In the genomic region with DNA sequence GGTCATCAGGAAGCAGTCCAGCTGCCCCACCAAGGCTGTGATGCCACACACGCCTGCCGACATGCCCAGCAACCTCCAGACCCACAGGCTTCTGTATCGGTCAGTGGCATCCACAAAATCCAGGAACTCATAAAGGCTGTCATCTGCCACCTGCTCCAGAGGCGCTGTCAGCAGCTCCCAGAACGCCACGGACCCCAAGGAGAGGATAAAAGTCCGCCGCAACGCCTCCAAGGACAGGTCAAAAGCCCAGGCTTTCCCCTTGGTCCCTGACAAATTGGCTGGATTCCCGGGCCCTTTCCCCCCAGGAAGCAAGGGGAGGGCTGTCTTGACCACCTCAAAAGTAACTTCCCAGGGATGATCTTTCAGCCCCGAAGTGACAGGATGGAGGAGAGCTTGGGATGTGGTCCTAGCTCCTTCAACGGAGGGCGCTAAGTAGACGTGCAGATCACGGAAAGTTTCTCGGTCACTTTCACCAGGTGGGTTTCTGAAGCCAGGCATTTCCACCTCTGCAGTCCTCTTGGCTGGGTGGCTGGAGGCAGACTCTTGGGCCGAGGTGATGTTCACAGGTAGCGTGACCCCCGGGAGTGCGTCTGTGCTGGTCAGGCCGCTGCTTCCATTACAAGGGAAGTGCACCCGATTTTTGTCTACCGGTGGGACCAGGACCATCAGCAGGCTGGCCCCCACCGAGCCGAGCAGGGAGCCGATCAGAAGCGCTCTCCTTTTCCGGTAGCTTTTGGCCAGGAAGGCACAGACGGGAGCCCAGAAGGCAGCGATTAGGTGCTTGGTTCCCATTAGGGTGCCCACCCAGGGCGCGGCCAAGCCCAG, we compare ENCODE assay signal across 23 cellular contexts. TPM values are rescaled to one million over a fixed set of nuclear protein-coding genes. Genes with fewer than 3 reads are reported as not detected.
A peak's percentile ranks its signal among the peaks of the same experiment; 100 is the strongest.
DNase-seq lines count a peak whose midpoint lies in the region; ATAC-seq, FAIRE-seq and TF ChIP-seq lines count a peak whose summit lies in the region.
"Had no signal": no experiment of that assay in that cellular context is flagged by ENCODE, and none has a peak within 500 bp of the region (broad histone marks: within the 10 kb centered on the region; RNA-seq: fewer than 3 reads in every experiment).

No MANE protein-coding gene starts in this region.

- H4K5ac ChIP-seq in mesendoderm (ENCODE audit: low read length): no peak overlapping the region

- no peak overlapping the region for H3K4me3 ChIP-seq in endothelial cell of umbilical vein (replicated peaks in 1 of 3; ENCODE audit: insufficient read depth in 1 of 3, low read depth in 1 of 3, low read length in 3 of 3)
- H3K4me3 ChIP-seq in mesendoderm (ENCODE audit: low read length): no peak overlapping the region
- peak overlapping the region; percentile 9 to 44 for H3K4me3 ChIP-seq in testis
- H3K4me3 ChIP-seq in ascending aorta: no peak overlapping the region
- H3K4me3 ChIP-seq: SJSA1, thoracic aorta had no signal

- ATAC-seq in WTC11 (peak; percentile 9), HG02973 (IDR thresholded peaks at IDR 0.05; ENCODE audit: unreplicated experiment) (no peak)
- ATAC-seq: activated CD4-positive, CD25-positive, alpha-beta regulatory T cell treated with anti-CD3 and anti-CD28 coated beads, Interleukin-2, amount 50 U/mL, for 24 hours; PC-3 had no signal

- no peaks in the 10 kb centered on the region for H3K9me3 Mint-ChIP-seq in WTC11

- TF ChIP-seq CTCF in WTC11 (IDR thresholded peaks at IDR 0.05) (no peak), endothelial cell of umbilical vein (IDR thresholded peaks at IDR 0.05; ENCODE audit: extremely low read depth in 1 of 2, insufficient read depth in 1 of 2, low read depth in 1 of 2, low read length in 2 of 2) (no peak), testis (IDR thresholded peaks at IDR 0.05) (no peak), ascending aorta (IDR thresholded peaks at IDR 0.05) (no peak)

- H3K4me1 Mint-ChIP-seq in WTC11: peaks cover 18% of the 10 kb centered on the region

- BruUV-seq in endothelial cell of umbilical vein (replicated peaks; lab: Mats Ljungman, UMichigan): no TSS peak

- H3K9ac ChIP-seq in endothelial cell of umbilical vein (replicated peaks; ENCODE audit: extremely low read depth, insufficient read depth, low read length) (no peak overlapping the region), mesendoderm (ENCODE audit: low read length) (no peak overlapping the region)

- dilution Hi-C loops in endothelial cell of umbilical vein (cut with MboI; ENCODE audit: extremely low pct_ligation_motif_present, low sequenced_read_pairs): no loop called here

- H3K23ac ChIP-seq in mesendoderm (ENCODE audit: low read length): no peak overlapping the region

- no peaks in the 10 kb centered on the region for H4K20me1 ChIP-seq in endothelial cell of umbilical vein (replicated peaks; ENCODE audit: control insufficient read depth, extremely low read depth, insufficient read depth, low read length)

- no peaks in the 10 kb centered on the region for H3K36me3 Mint-ChIP-seq in WTC11

- H3K27me3 ChIP-seq in endothelial cell of umbilical vein (ENCODE audit: control insufficient read depth in 2 of 2, insufficient read depth in 2 of 2, low read length in 2 of 2) (peaks cover 4 to 5% of the 10 kb centered on the region in 2 experiments), mesendoderm (ENCODE audit: insufficient read depth, low read length, poor library complexity) (no peaks in the 10 kb centered on the region), testis (no peaks in the 10 kb centered on the region), ascending aorta (peaks cover 5% of the 10 kb centered on the region)
- H3K27me3 ChIP-seq: BE2C, SJSA1 had no signal

- WGBS in mesendoderm (ENCODE audit: extremely low coverage, insufficient coverage, low lambda C conversion rate): no CpG with 5 or more reads among the region's 32 CpGs
- 50 to 55% methylated on average over 23 to 29 of the region's 32 CpGs for WGBS in testis, 2 donors

- H3K79me1 ChIP-seq in mesendoderm (ENCODE audit: low read length): no peaks in the 10 kb centered on the region

- H3K27ac ChIP-seq in endothelial cell of umbilical vein (ENCODE audit: insufficient read depth, low read depth, low read length) (no peak overlapping the region), mesendoderm (ENCODE audit: low read depth, low read length) (no peak overlapping the region), testis (no peak overlapping the region), ascending aorta (no peak overlapping the region)
- H3K27ac ChIP-seq: epithelial cell of prostate, SJSA1, thoracic aorta had no signal

- DNase-seq in WTC11 (ENCODE audit: low spot score) (no peak), endothelial cell of umbilical vein (ENCODE audit: low read depth, low spot score) (no peak), mesendoderm (peak; percentile 31), testis (no peak), GM19239 (ENCODE audit: insufficient read length, low spot score) (no peak), ascending aorta (ENCODE audit: low spot score in 2 of 2) (no peak)
- DNase-seq: activated gamma-delta T cell treated with Interleukin-2 at 50 U/mL for 16 hours, amygdala, BE2C, HCEC 1CT, midbrain, NCI-H1105, PC-3 had no signal

- no peak for FAIRE-seq in endothelial cell of umbilical vein (lab: Jason Lieb, UNC)
- FAIRE-seq in GM19239 (lab: Jason Lieb, UNC): no peak
- FAIRE-seq: keratinocyte had no signal

- H3K9me1 ChIP-seq in endothelial cell of umbilical vein (replicated peaks; ENCODE audit: control insufficient read depth, extremely low read depth, insufficient read depth, low read length): no peaks in the 10 kb centered on the region

- peak overlapping the region; percentile 27; the same call in 1 of the 2 replicates for H3K27ac Mint-ChIP-seq in WTC11

- H2BK5ac ChIP-seq in mesendoderm (ENCODE audit: low read length): no peak overlapping the region

- H3K9me3 ChIP-seq in endothelial cell of umbilical vein (replicated peaks; ENCODE audit: control insufficient read depth, insufficient read depth, low read length) (no peaks in the 10 kb centered on the region), testis (no peaks in the 10 kb centered on the region), ascending aorta (no peaks in the 10 kb centered on the region)
- H3K9me3 ChIP-seq: BE2C, SJSA1, thoracic aorta had no signal

- no peaks in the 10 kb centered on the region for H3K4me1 ChIP-seq in endothelial cell of umbilical vein (ENCODE audit: control insufficient read depth, extremely low read depth, insufficient read depth, low read length)
- no peaks in the 10 kb centered on the region for H3K4me1 ChIP-seq in mesendoderm (ENCODE audit: control insufficient read depth, low read depth, low read length)
- H3K4me1 ChIP-seq in testis: no peaks in the 10 kb centered on the region
- H3K4me1 ChIP-seq in ascending aorta: no peaks in the 10 kb centered on the region
- H3K4me1 ChIP-seq: BE2C, SJSA1 had no signal

- TF ChIP-seq POLR2A in endothelial cell of umbilical vein (IDR thresholded peaks at IDR 0.05; ENCODE audit: low read depth, low read length) (no peak), testis (IDR thresholded peaks at IDR 0.05) (no peak)

- H3K36me3 ChIP-seq in endothelial cell of umbilical vein (ENCODE audit: control insufficient read depth in 2 of 2, extremely low read depth in 1 of 2, insufficient read depth in 2 of 2, low read length in 2 of 2) (no peaks in the 10 kb centered on the region), mesendoderm (ENCODE audit: control insufficient read depth, insufficient read depth, low read length) (no peaks in the 10 kb centered on the region), testis (ENCODE audit: low read depth, missing control alignments) (no peaks in the 10 kb centered on the region), ascending aorta (no peaks in the 10 kb centered on the region)
- H3K36me3 ChIP-seq: BE2C, SJSA1, thoracic aorta had no signal

- no peaks in the 10 kb centered on the region for H3K79me2 ChIP-seq in endothelial cell of umbilical vein (ENCODE audit: control insufficient read depth, insufficient read depth, low read length)
- H3K79me2 ChIP-seq in mesendoderm (ENCODE audit: control insufficient read depth, insufficient read depth, low read length): no peaks in the 10 kb centered on the region

- no peak overlapping the region for H2BK15ac ChIP-seq in mesendoderm (replicated peaks; ENCODE audit: low read depth)

- peaks cover 4% of the 10 kb centered on the region; the same call in 1 of the 2 replicates for H3K27me3 Mint-ChIP-seq in WTC11 (ENCODE audit: low read depth)

- POLR2A ChIA-PET in WTC11 (lab: Charles Lee): interaction anchor here (0.6 kb wide), 3 partner anchors 35 to 404 kb away, joined by 3 to 7 read pairs (median 4); a partner anchor contains a TSS
- POLR2A ChIA-PET in endothelial cell of umbilical vein (lab: Charles Lee): no interaction called here

- no peak overlapping the region for H3K56ac ChIP-seq in mesendoderm (ENCODE audit: low read length)

- H4K8ac ChIP-seq in mesendoderm (ENCODE audit: low read depth, low read length): no peak overlapping the region

- H2AFZ ChIP-seq in endothelial cell of umbilical vein (ENCODE audit: low read depth, low read length): no peak overlapping the region

- CTCF ChIA-PET in WTC11 (lab: Charles Lee) (interaction anchor here (0.6 to 8.9 kb wide), 26 partner anchors 8 to 724 kb away, joined by 3 to 132 read pairs (median 6); a partner anchor contains a TSS), endothelial cell of umbilical vein (lab: Charles Lee) (interaction anchor here (0.5 to 2.6 kb wide), 4 partner anchors 13 to 588 kb away, joined by 3 to 10 read pairs (median 4); no protein-coding TSS in a partner anchor)

- peak overlapping the region; percentile 81 for H3K4me3 Mint-ChIP-seq in WTC11

- H2BK120ac ChIP-seq in mesendoderm (ENCODE audit: low read depth, low read length): no peak overlapping the region

- intact Hi-C loops in endothelial cell of umbilical vein (cut with micrococcal nuclease): no loop called here
- intact Hi-C loops in testis (cut with DNase I; ENCODE audit: low total_unique reads): no loop called here
- intact Hi-C loops in ascending aorta (cut with DNase I): no loop called here

- H3K4ac ChIP-seq in mesendoderm (ENCODE audit: low read depth, low read length): no peak overlapping the region

- H3K18ac ChIP-seq in mesendoderm (ENCODE audit: low read length): no peak overlapping the region

- no peak overlapping the region for H2AK5ac ChIP-seq in mesendoderm (ENCODE audit: low read length)

- H3K4me2 ChIP-seq in endothelial cell of umbilical vein (ENCODE audit: insufficient read depth, low read length) (no peak overlapping the region), mesendoderm (ENCODE audit: low read length) (peak overlapping the region; percentile 42)

RNA-seq across cellular contexts. Expression of a gene that starts 0.8 kb away (rescaled TPM):
- total RNA-seq in WTC11 (2021): 4.0 to 5.2 TPM (median 4.5 TPM) in 3 replicates
- not detected in 2 replicates for total RNA-seq in endothelial cell of umbilical vein
- not detected in 2 replicates for polyA plus RNA-seq in endothelial cell of umbilical vein
- polyA plus RNA-seq in endothelial cell of umbilical vein (2011; cell fraction: cytosol; rRNA removed): not detected in 2 replicates
- not detected in 2 replicates for polyA plus RNA-seq in endothelial cell of umbilical vein (2011; cell fraction: nucleus; rRNA removed)
- polyA plus RNA-seq in endothelial cell of umbilical vein (2012): not detected in 2 replicates
- not detected in 2 replicates for polyA minus RNA-seq in endothelial cell of umbilical vein
- polyA minus RNA-seq in endothelial cell of umbilical vein (2011; cell fraction: cytosol; rRNA and poly(A)+ RNA removed): not detected
- polyA minus RNA-seq in endothelial cell of umbilical vein (2011; cell fraction: nucleus; rRNA and poly(A)+ RNA removed): not detected in 2 replicates
- 0.39 TPM for polyA plus RNA-seq in mesendoderm (2013, experiment 1 of 2)
- polyA plus RNA-seq in mesendoderm (2013, experiment 2 of 2): 0.34 TPM
- 10 to 100 TPM; 14.2 to 16.1 TPM for total RNA-seq in testis
- polyA plus RNA-seq in testis (ENCODE audit: insufficient read depth, low read depth, low replicate concordance): 56.5 TPM
- not detected for total RNA-seq in ascending aorta
- total RNA-seq: chondrocyte, G401, SJSA1 had no signal
- polyA plus RNA-seq: keratinocyte had no signal

RNA-seq across cellular contexts. Expression of a gene that starts 40.0 kb away (rescaled TPM):
- total RNA-seq in WTC11 (2021) (not detected in 3 replicates), endothelial cell of umbilical vein (not detected in 2 replicates), testis (10 to 100 TPM in 1 of 2 donors, 1 to 10 TPM in 1; 3.3 to 19.6 TPM), ascending aorta (not detected)
- polyA plus RNA-seq in endothelial cell of umbilical vein (not detected in 2 replicates), testis (ENCODE audit: insufficient read depth, low read depth, low replicate concordance) (17.6 TPM)
- not detected in 2 replicates for polyA plus RNA-seq in endothelial cell of umbilical vein (2011; cell fraction: cytosol; rRNA removed)
- polyA plus RNA-seq in endothelial cell of umbilical vein (2011; cell fraction: nucleus; rRNA removed): not detected in 2 replicates
- polyA plus RNA-seq in endothelial cell of umbilical vein (2012): not detected in 2 replicates
- not detected in 2 replicates for polyA minus RNA-seq in endothelial cell of umbilical vein
- not detected for polyA minus RNA-seq in endothelial cell of umbilical vein (2011; cell fraction: cytosol; rRNA and poly(A)+ RNA removed)
- not detected in 2 replicates for polyA minus RNA-seq in endothelial cell of umbilical vein (2011; cell fraction: nucleus; rRNA and poly(A)+ RNA removed)
- not detected for polyA plus RNA-seq in mesendoderm (2013, experiment 1 of 2)
- polyA plus RNA-seq in mesendoderm (2013, experiment 2 of 2): not detected
- total RNA-seq: Calu3, chondrocyte, G401, omental fat pad, PC-3, SJSA1, thoracic aorta had no signal
- polyA plus RNA-seq: keratinocyte had no signal

RNA-seq across cellular contexts. Expression of a gene that starts 53.8 kb away (rescaled TPM):
- total RNA-seq in WTC11 (2021): not detected in 3 replicates
- not detected in 2 replicates for total RNA-seq in endothelial cell of umbilical vein
- polyA plus RNA-seq in endothelial cell of umbilical vein: not detected in 2 replicates
- polyA plus RNA-seq in endothelial cell of umbilical vein (2011; cell fraction: cytosol; rRNA removed): not detected in 2 replicates
- polyA plus RNA-seq in endothelial cell of umbilical vein (2011; cell fraction: nucleus; rRNA removed): not detected in 2 replicates
- polyA plus RNA-seq in endothelial cell of umbilical vein (2012): not detected in 2 replicates
- polyA minus RNA-seq in endothelial cell of umbilical vein: not detected in 2 replicates
- not detected for polyA minus RNA-seq in endothelial cell of umbilical vein (2011; cell fraction: cytosol; rRNA and poly(A)+ RNA removed)
- not detected in 2 replicates for polyA minus RNA-seq in endothelial cell of umbilical vein (2011; cell fraction: nucleus; rRNA and poly(A)+ RNA removed)
- polyA plus RNA-seq in mesendoderm (2013, experiment 1 of 2): not detected
- polyA plus RNA-seq in mesendoderm (2013, experiment 2 of 2): 0.04 TPM
- total RNA-seq in testis: 10 to 100 TPM; 52.7 to 71.7 TPM
- polyA plus RNA-seq in testis (ENCODE audit: insufficient read depth, low read depth, low replicate concordance): 260 TPM
- total RNA-seq in ascending aorta: not detected
- total RNA-seq: Calu3, chondrocyte, G401, omental fat pad, PC-3, SJSA1, thoracic aorta had no signal
- polyA plus RNA-seq: keratinocyte had no signal

Comparison
In these comparisons a context has a peak if more than half of its experiments do, and no peak if none do; other contexts are left out.
1. H3K4me3 ChIP-seq: peak in testis (2 of 2); none in endothelial cell of umbilical vein (0 of 3), mesendoderm (single experiment) and ascending aorta (0 of 2).
2. RNA of a gene that starts 53.8 kb away (total RNA-seq): 52.7 to 71.7 TPM in testis; not detected in endothelial cell of umbilical vein, not detected in WTC11 and not detected in ascending aorta (single experiment); every median in the first group is over 10 times any median in the second.